ENCODE assay signal across 8 cellular contexts in genomic region chr4:2220016-2220620, GRCh38.
DNase-seq lines count a peak whose midpoint lies in the region; ATAC-seq lines count a peak whose summit lies in the region.

No MANE protein-coding gene starts in this region.

- H3K9ac ChIP-seq in mucosa of stomach (ENCODE audit: low read length) = peak overlapping the region; percentile 41

- H3K4me3 ChIP-seq in mucosa of stomach (ENCODE audit: low read length) = no peak overlapping the region

- no peaks in the 10 kb centered on the region for H3K36me3 ChIP-seq in mucosa of stomach (ENCODE audit: control insufficient read depth, insufficient read depth, low read length)

- DNase-seq in EL (peak; percentile 69), NOMO-1 treated with DMSO at 0.1 percent for 48 hours (lab: John Stamatoyannopoulos, UW; ENCODE audit: unreplicated experiment) (peak; percentile 72), epidermal melanocyte (ENCODE audit: insufficient read length, low spot score) (peak; percentile 52)
- peak; percentile 45 for DNase-seq in activated CD8-positive, alpha-beta memory T cell treated with anti-CD3 and anti-CD28 coated beads, Interleukin-2, amount 50 U/mL, for 24 hours (ENCODE audit: extremely low read depth)
- peak; percentile 88 for DNase-seq in stimulated activated CD8-positive, alpha-beta memory T cell treated with anti-CD3 and anti-CD28 coated beads, Interleukin-4, amount 100 ng/mL, for 48 hours

- no peaks in the 10 kb centered on the region for H3K9me3 ChIP-seq in mucosa of stomach (ENCODE audit: control insufficient read depth, low read length)

- peak; percentile 66 for ATAC-seq in HG03571 (IDR thresholded peaks at IDR 0.05; ENCODE audit: unreplicated experiment)
- ATAC-seq in HG03139 (IDR thresholded peaks at IDR 0.05; ENCODE audit: unreplicated experiment) = no peak

- H3K4me1 ChIP-seq in mucosa of stomach (ENCODE audit: control insufficient read depth, insufficient read depth, low read length) = peaks cover 7% of the 10 kb centered on the region

- no peaks in the 10 kb centered on the region for H3K27me3 ChIP-seq in mucosa of stomach (ENCODE audit: control insufficient read depth, insufficient read depth, low read length)
